1 cellular context compared by ENCODE assay signal in the genomic region with DNA sequence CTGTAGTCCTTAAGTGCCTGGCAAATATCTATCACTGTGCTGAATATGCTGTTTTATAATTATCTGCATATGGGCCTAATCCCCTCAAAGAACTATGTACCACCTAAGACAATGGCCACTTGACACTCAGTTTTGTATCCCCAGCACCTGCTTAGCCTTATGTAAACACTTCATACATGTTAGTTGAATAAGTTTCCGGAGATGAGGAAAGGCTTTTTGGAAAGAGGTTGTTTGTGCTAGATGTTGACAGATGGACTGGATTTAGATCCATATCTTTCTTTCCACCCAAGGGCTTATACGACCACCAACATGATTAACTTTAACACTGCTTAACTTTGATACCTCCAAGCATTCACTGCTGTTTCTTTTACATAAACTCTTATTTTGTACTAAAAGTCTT.
TF ChIP-seq lines count a peak whose summit lies in the region.

No MANE protein-coding gene starts in this region.

TF ChIP-seq in HepG2, 621 proteins besides CTCF, POLR2A, EP300 and RAD21 (continued from another document):
- TF ChIP-seq, protein P1, sequence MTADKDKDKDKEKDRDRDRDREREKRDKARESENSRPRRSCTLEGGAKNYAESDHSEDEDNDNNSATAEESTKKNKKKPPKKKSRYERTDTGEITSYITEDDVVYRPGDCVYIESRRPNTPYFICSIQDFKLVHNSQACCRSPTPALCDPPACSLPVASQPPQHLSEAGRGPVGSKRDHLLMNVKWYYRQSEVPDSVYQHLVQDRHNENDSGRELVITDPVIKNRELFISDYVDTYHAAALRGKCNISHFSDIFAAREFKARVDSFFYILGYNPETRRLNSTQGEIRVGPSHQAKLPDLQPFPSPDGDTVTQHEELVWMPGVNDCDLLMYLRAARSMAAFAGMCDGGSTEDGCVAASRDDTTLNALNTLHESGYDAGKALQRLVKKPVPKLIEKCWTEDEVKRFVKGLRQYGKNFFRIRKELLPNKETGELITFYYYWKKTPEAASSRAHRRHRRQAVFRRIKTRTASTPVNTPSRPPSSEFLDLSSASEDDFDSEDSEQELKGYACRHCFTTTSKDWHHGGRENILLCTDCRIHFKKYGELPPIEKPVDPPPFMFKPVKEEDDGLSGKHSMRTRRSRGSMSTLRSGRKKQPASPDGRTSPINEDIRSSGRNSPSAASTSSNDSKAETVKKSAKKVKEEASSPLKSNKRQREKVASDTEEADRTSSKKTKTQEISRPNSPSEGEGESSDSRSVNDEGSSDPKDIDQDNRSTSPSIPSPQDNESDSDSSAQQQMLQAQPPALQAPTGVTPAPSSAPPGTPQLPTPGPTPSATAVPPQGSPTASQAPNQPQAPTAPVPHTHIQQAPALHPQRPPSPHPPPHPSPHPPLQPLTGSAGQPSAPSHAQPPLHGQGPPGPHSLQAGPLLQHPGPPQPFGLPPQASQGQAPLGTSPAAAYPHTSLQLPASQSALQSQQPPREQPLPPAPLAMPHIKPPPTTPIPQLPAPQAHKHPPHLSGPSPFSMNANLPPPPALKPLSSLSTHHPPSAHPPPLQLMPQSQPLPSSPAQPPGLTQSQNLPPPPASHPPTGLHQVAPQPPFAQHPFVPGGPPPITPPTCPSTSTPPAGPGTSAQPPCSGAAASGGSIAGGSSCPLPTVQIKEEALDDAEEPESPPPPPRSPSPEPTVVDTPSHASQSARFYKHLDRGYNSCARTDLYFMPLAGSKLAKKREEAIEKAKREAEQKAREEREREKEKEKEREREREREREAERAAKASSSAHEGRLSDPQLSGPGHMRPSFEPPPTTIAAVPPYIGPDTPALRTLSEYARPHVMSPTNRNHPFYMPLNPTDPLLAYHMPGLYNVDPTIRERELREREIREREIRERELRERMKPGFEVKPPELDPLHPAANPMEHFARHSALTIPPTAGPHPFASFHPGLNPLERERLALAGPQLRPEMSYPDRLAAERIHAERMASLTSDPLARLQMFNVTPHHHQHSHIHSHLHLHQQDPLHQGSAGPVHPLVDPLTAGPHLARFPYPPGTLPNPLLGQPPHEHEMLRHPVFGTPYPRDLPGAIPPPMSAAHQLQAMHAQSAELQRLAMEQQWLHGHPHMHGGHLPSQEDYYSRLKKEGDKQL (CRISPR knock-in tag; IDR thresholded peaks at IDR 0.05; ENCODE audit: low read depth) = peak; percentile 73; the same call in 1 of the 2 replicates
- TF ChIP-seq PAWR (CRISPR knock-in tag; IDR thresholded peaks at IDR 0.05; ENCODE audit: borderline replicate concordance) = no peak
- TF ChIP-seq ZNF501 (CRISPR knock-in tag; IDR thresholded peaks at IDR 0.05) = no peak
- TF ChIP-seq, protein P2, sequence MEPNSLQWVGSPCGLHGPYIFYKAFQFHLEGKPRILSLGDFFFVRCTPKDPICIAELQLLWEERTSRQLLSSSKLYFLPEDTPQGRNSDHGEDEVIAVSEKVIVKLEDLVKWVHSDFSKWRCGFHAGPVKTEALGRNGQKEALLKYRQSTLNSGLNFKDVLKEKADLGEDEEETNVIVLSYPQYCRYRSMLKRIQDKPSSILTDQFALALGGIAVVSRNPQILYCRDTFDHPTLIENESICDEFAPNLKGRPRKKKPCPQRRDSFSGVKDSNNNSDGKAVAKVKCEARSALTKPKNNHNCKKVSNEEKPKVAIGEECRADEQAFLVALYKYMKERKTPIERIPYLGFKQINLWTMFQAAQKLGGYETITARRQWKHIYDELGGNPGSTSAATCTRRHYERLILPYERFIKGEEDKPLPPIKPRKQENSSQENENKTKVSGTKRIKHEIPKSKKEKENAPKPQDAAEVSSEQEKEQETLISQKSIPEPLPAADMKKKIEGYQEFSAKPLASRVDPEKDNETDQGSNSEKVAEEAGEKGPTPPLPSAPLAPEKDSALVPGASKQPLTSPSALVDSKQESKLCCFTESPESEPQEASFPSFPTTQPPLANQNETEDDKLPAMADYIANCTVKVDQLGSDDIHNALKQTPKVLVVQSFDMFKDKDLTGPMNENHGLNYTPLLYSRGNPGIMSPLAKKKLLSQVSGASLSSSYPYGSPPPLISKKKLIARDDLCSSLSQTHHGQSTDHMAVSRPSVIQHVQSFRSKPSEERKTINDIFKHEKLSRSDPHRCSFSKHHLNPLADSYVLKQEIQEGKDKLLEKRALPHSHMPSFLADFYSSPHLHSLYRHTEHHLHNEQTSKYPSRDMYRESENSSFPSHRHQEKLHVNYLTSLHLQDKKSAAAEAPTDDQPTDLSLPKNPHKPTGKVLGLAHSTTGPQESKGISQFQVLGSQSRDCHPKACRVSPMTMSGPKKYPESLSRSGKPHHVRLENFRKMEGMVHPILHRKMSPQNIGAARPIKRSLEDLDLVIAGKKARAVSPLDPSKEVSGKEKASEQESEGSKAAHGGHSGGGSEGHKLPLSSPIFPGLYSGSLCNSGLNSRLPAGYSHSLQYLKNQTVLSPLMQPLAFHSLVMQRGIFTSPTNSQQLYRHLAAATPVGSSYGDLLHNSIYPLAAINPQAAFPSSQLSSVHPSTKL (CRISPR knock-in tag; IDR thresholded peaks at IDR 0.05) = peak; percentile 69
- TF ChIP-seq SIN3B (IDR thresholded peaks at IDR 0.05; ENCODE audit: low read length) = no peak
- TF ChIP-seq, protein P3, sequence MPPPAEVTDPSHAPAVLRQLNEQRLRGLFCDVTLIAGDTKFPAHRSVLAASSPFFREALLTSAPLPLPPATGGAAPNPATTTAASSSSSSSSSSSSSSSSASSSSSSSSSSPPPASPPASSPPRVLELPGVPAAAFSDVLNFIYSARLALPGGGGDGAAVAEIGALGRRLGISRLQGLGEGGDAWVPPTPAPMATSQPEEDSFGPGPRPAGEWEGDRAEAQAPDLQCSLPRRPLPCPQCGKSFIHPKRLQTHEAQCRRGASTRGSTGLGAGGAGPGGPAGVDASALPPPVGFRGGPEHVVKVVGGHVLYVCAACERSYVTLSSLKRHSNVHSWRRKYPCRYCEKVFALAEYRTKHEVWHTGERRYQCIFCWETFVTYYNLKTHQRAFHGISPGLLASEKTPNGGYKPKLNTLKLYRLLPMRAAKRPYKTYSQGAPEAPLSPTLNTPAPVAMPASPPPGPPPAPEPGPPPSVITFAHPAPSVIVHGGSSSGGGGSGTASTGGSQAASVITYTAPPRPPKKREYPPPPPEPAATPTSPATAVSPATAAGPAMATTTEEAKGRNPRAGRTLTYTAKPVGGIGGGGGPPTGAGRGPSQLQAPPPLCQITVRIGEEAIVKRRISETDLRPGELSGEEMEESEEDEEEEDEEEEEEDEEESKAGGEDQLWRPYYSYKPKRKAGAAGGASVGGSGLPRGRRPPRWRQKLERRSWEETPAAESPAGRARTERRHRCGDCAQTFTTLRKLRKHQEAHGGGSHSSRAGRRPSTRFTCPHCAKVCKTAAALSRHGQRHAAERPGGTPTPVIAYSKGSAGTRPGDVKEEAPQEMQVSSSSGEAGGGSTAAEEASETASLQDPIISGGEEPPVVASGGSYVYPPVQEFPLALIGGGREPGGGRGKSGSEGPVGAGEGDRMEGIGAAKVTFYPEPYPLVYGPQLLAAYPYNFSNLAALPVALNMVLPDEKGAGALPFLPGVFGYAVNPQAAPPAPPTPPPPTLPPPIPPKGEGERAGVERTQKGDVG (CRISPR knock-in tag; IDR thresholded peaks at IDR 0.05; ENCODE audit: borderline replicate concordance) = no peak
- TF ChIP-seq, protein P4, sequence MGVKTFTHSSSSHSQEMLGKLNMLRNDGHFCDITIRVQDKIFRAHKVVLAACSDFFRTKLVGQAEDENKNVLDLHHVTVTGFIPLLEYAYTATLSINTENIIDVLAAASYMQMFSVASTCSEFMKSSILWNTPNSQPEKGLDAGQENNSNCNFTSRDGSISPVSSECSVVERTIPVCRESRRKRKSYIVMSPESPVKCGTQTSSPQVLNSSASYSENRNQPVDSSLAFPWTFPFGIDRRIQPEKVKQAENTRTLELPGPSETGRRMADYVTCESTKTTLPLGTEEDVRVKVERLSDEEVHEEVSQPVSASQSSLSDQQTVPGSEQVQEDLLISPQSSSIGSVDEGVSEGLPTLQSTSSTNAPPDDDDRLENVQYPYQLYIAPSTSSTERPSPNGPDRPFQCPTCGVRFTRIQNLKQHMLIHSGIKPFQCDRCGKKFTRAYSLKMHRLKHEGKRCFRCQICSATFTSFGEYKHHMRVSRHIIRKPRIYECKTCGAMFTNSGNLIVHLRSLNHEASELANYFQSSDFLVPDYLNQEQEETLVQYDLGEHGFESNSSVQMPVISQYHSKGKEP (CRISPR knock-in tag; IDR thresholded peaks at IDR 0.05) = no peak
- no peak for TF ChIP-seq SPEN (CRISPR knock-in tag; IDR thresholded peaks at IDR 0.05; ENCODE audit: low read depth)
- TF ChIP-seq KDM3A (CRISPR knock-in tag; IDR thresholded peaks at IDR 0.05; ENCODE audit: low read depth) = no peak
- TF ChIP-seq, protein P5, sequence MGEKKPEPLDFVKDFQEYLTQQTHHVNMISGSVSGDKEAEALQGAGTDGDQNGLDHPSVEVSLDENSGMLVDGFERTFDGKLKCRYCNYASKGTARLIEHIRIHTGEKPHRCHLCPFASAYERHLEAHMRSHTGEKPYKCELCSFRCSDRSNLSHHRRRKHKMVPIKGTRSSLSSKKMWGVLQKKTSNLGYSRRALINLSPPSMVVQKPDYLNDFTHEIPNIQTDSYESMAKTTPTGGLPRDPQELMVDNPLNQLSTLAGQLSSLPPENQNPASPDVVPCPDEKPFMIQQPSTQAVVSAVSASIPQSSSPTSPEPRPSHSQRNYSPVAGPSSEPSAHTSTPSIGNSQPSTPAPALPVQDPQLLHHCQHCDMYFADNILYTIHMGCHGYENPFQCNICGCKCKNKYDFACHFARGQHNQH (CRISPR knock-in tag; IDR thresholded peaks at IDR 0.05) = no peak
- TF ChIP-seq, protein P6, sequence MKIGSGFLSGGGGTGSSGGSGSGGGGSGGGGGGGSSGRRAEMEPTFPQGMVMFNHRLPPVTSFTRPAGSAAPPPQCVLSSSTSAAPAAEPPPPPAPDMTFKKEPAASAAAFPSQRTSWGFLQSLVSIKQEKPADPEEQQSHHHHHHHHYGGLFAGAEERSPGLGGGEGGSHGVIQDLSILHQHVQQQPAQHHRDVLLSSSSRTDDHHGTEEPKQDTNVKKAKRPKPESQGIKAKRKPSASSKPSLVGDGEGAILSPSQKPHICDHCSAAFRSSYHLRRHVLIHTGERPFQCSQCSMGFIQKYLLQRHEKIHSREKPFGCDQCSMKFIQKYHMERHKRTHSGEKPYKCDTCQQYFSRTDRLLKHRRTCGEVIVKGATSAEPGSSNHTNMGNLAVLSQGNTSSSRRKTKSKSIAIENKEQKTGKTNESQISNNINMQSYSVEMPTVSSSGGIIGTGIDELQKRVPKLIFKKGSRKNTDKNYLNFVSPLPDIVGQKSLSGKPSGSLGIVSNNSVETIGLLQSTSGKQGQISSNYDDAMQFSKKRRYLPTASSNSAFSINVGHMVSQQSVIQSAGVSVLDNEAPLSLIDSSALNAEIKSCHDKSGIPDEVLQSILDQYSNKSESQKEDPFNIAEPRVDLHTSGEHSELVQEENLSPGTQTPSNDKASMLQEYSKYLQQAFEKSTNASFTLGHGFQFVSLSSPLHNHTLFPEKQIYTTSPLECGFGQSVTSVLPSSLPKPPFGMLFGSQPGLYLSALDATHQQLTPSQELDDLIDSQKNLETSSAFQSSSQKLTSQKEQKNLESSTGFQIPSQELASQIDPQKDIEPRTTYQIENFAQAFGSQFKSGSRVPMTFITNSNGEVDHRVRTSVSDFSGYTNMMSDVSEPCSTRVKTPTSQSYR (CRISPR knock-in tag; IDR thresholded peaks at IDR 0.05; ENCODE audit: borderline replicate concordance) = no peak
- peak; percentile 55; the same call in 1 of the 2 replicates for TF ChIP-seq HDAC2 (CRISPR knock-in tag; IDR thresholded peaks at IDR 0.05)
- no peak for TF ChIP-seq SOX6 (IDR thresholded peaks at IDR 0.05)
- TF ChIP-seq SOX6 (CRISPR knock-in tag; IDR thresholded peaks at IDR 0.05) = peak; percentile 94
- no peak for TF ChIP-seq ZNF143 (CRISPR knock-in tag; IDR thresholded peaks at IDR 0.05)
- TF ChIP-seq ZSCAN21 (CRISPR knock-in tag; IDR thresholded peaks at IDR 0.05; ENCODE audit: borderline replicate concordance) = no peak
- TF ChIP-seq SOX13 (IDR thresholded peaks at IDR 0.05) = peak; percentile 81
- TF ChIP-seq SOX13 (CRISPR knock-in tag; conservative IDR thresholded peaks at IDR 0.05 in 1 of 2, IDR thresholded peaks at IDR 0.05 in 1 of 2) = peak in 1 of 2 experiments; percentile 99; a peak in 2 of 4 replicates
- no peak for TF ChIP-seq MXD4 (CRISPR knock-in tag; IDR thresholded peaks at IDR 0.05)
- peak; percentile 75; the same call in 1 of the 2 replicates for TF ChIP-seq HMG20A (CRISPR knock-in tag; IDR thresholded peaks at IDR 0.05; ENCODE audit: borderline replicate concordance)
- no peak for TF ChIP-seq POLR2AphosphoS2 (IDR thresholded peaks at IDR 0.05; ENCODE audit: low read depth, low read length)
